In the genomic region with DNA sequence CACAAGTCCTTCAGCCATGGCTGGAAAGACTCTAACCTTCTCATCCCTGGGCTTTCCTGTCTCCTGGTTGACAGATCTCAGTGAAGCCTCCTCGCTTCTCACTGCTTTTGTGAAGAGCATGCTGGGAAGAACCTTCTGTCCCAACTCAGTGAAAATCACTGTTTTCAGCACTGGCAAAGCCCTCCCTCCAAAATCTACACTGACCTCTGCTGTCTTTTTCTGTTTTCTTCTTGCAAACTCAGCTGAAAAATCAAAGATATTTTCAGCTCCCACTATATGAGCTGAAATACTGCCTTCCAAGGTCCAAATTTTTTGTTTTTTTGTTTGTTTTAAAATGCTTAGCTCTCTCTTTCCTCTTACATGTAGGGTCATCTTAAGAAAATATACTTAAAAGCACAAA, we compare ENCODE assay signal across 28 cellular contexts.
"Had no signal": no experiment of that assay in that cellular context is flagged by ENCODE, and none has a peak within 500 bp of the region (broad histone marks: within the 10 kb centered on the region; RNA-seq: fewer than 3 reads in every experiment).

No MANE protein-coding gene starts in this region.

- H3K27me3 ChIP-seq: body of pancreas, colonic mucosa had no signal

- H3K9me3 ChIP-seq: body of pancreas, colonic mucosa, esophagus squamous epithelium, SK-N-SH had no signal

- H3K9me3 Mint-ChIP-seq: activated CD4-positive, alpha-beta memory T cell treated with anti-CD3 and anti-CD28 coated beads, Interleukin-2, amount 10 ng/mL, durations not matched to agents 7 days and 5 days; activated CD4-positive, alpha-beta T cell treated with anti-CD3 and anti-CD28 coated beads, Interleukin-2, amount 10 ng/mL, durations not matched to agents 7 days and 5 days; activated naive CD4-positive, alpha-beta T cell treated with anti-CD3 and anti-CD28 coated beads, Interleukin-2, amount 10 ng/mL, durations not matched to agents 7 days and 5 days; activated naive CD4-positive, alpha-beta T cell treated with anti-CD3 and anti-CD28 coated beads, Interleukin-2, amount 50 U/mL, for 72 hours; activated T-cell treated with anti-CD3 and anti-CD28 coated beads, Interleukin-2, amount 50 U/mL, for 24 hours; activated T-cell treated with anti-CD3 and anti-CD28 coated beads, Interleukin-2, amount 50 U/mL, for 72 hours; WTC11 had no signal

- H3K4me3 ChIP-seq: body of pancreas, colonic mucosa, esophagus squamous epithelium had no signal

- H3K4me1 ChIP-seq: colonic mucosa had no signal

- H3K36me3 ChIP-seq: colonic mucosa, esophagus squamous epithelium had no signal

- H3K27me3 Mint-ChIP-seq: activated naive CD4-positive, alpha-beta T cell treated with anti-CD3 and anti-CD28 coated beads, Interleukin-2, amount 10 ng/mL, durations not matched to agents 7 days and 5 days; activated naive CD8-positive, alpha-beta T cell treated with anti-CD3 and anti-CD28 coated beads, Interleukin-2, amount 10 ng/mL, durations not matched to agents 7 days and 5 days had no signal

- ATAC-seq: activated naive CD4-positive, alpha-beta T cell treated with anti-CD3 and anti-CD28 coated beads, Interleukin-2, amount 50 U/mL, for 72 hours; activated T-cell treated with anti-CD3 and anti-CD28 coated beads, Interleukin-2, amount 50 U/mL, for 72 hours; body of pancreas; WTC11 had no signal

- H3K4me1 Mint-ChIP-seq: activated CD4-positive, alpha-beta memory T cell treated with anti-CD3 and anti-CD28 coated beads, Interleukin-2, amount 10 ng/mL, durations not matched to agents 7 days and 5 days; activated CD4-positive, alpha-beta T cell treated with anti-CD3 and anti-CD28 coated beads, Interleukin-2, amount 10 ng/mL, durations not matched to agents 7 days and 5 days; activated naive CD4-positive, alpha-beta T cell treated with anti-CD3 and anti-CD28 coated beads, Interleukin-2, amount 10 ng/mL, durations not matched to agents 7 days and 5 days; activated naive CD8-positive, alpha-beta T cell treated with anti-CD3 and anti-CD28 coated beads, Interleukin-2, amount 10 ng/mL, durations not matched to agents 7 days and 5 days; WTC11 had no signal

- DNase-seq: activated CD4-positive, alpha-beta memory T cell treated with anti-CD3 and anti-CD28 coated beads, Interleukin-2, amount 10 ng/mL, durations not matched to agents 7 days and 5 days; activated CD4-positive, alpha-beta T cell treated with anti-CD3 and anti-CD28 coated beads for 1 hour; activated CD4-positive, alpha-beta T cell treated with anti-CD3 and anti-CD28 coated beads for 4 hours; activated CD4-positive, alpha-beta T cell treated with anti-CD3 and anti-CD28 coated beads, Interleukin-2, amount 10 ng/mL, durations not matched to agents 7 days and 5 days; activated CD4-positive, alpha-beta T cell treated with anti-CD3 and anti-CD28 coated beads, Interleukin-2, amount 50 U/mL, for 4 hours; activated CD8-positive, alpha-beta memory T cell treated with anti-CD3 and anti-CD28 coated beads, Interleukin-2, amount 50 U/mL, for 48 hours; activated gamma-delta T cell; activated naive CD4-positive, alpha-beta T cell; activated naive CD4-positive, alpha-beta T cell treated with anti-CD3 and anti-CD28 coated beads, Interleukin-2, amount 10 ng/mL, durations not matched to agents 7 days and 5 days; activated naive CD8-positive, alpha-beta T cell treated with anti-CD3 and anti-CD28 coated beads, Interleukin-2, amount 10 ng/mL, durations not matched to agents 7 days and 5 days; activated T-cell treated with anti-CD3 and anti-CD28 coated beads for 4 hours; activated T-cell treated with anti-CD3 and anti-CD28 coated beads, Interleukin-2, amount 50 U/mL, for 24 hours; activated T-cell treated with anti-CD3 and anti-CD28 coated beads, Interleukin-2, amount 50 U/mL, for 72 hours; amniotic stem cell; body of pancreas; central memory CD4-positive, alpha-beta T cell; cerebellar nuclear complex; colonic mucosa; effector memory CD4-positive, alpha-beta T cell; erythroblast; esophagus squamous epithelium; foreskin fibroblast; glutamatergic neuron; SK-N-SH; SW 1271; T-helper 2 cell had no signal

- H3K27ac Mint-ChIP-seq: activated CD4-positive, alpha-beta memory T cell treated with anti-CD3 and anti-CD28 coated beads, Interleukin-2, amount 10 ng/mL, durations not matched to agents 7 days and 5 days; activated CD4-positive, alpha-beta T cell treated with anti-CD3 and anti-CD28 coated beads, Interleukin-2, amount 10 ng/mL, durations not matched to agents 7 days and 5 days; activated naive CD4-positive, alpha-beta T cell treated with anti-CD3 and anti-CD28 coated beads, Interleukin-2, amount 10 ng/mL, durations not matched to agents 7 days and 5 days; activated naive CD4-positive, alpha-beta T cell treated with anti-CD3 and anti-CD28 coated beads, Interleukin-2, amount 50 U/mL, for 72 hours; activated naive CD8-positive, alpha-beta T cell treated with anti-CD3 and anti-CD28 coated beads, Interleukin-2, amount 10 ng/mL, durations not matched to agents 7 days and 5 days; activated T-cell treated with anti-CD3 and anti-CD28 coated beads, Interleukin-2, amount 50 U/mL, for 24 hours; activated T-cell treated with anti-CD3 and anti-CD28 coated beads, Interleukin-2, amount 50 U/mL, for 72 hours; WTC11 had no signal

- H3K36me3 Mint-ChIP-seq: activated naive CD4-positive, alpha-beta T cell treated with anti-CD3 and anti-CD28 coated beads, Interleukin-2, amount 10 ng/mL, durations not matched to agents 7 days and 5 days; activated naive CD4-positive, alpha-beta T cell treated with anti-CD3 and anti-CD28 coated beads, Interleukin-2, amount 50 U/mL, for 72 hours; activated naive CD8-positive, alpha-beta T cell treated with anti-CD3 and anti-CD28 coated beads, Interleukin-2, amount 10 ng/mL, durations not matched to agents 7 days and 5 days; WTC11 had no signal

- H3K4me3 Mint-ChIP-seq: activated CD4-positive, alpha-beta memory T cell treated with anti-CD3 and anti-CD28 coated beads, Interleukin-2, amount 10 ng/mL, durations not matched to agents 7 days and 5 days; activated CD4-positive, alpha-beta T cell treated with anti-CD3 and anti-CD28 coated beads, Interleukin-2, amount 10 ng/mL, durations not matched to agents 7 days and 5 days; activated naive CD4-positive, alpha-beta T cell treated with anti-CD3 and anti-CD28 coated beads, Interleukin-2, amount 10 ng/mL, durations not matched to agents 7 days and 5 days; activated naive CD8-positive, alpha-beta T cell treated with anti-CD3 and anti-CD28 coated beads, Interleukin-2, amount 10 ng/mL, durations not matched to agents 7 days and 5 days; activated T-cell treated with anti-CD3 and anti-CD28 coated beads, Interleukin-2, amount 50 U/mL, for 24 hours; activated T-cell treated with anti-CD3 and anti-CD28 coated beads, Interleukin-2, amount 50 U/mL, for 72 hours; WTC11 had no signal
